Comparison of ENCODE assay signal across 18 cellular contexts in genomic region chr7:30378275-30378674, GRCh38.
DNase-seq lines count a peak whose midpoint lies in the region; ATAC-seq, FAIRE-seq and TF ChIP-seq lines count a peak whose summit lies in the region.
"Had no signal": no experiment of that assay in that cellular context is flagged by ENCODE, and none has a peak within 500 bp of the region (broad histone marks: within the 10 kb centered on the region; RNA-seq: fewer than 3 reads in every experiment).

No MANE protein-coding gene starts in this region.

- no peak for FAIRE-seq in GM12891 (lab: Jason Lieb, UNC)
- FAIRE-seq: G401.6, GM19239, H1 had no signal

- DNase-seq in fibroblast of peridontal ligament (ENCODE audit: extremely low read depth) (peak; percentile 17), left lung (no peak), right lobe of liver (no peak), iPS-NIHi7 (ENCODE audit: extremely low spot score) (no peak), GM12891 (ENCODE audit: insufficient read length, low spot score) (no peak)
- DNase-seq: C1 segment of cervical spinal cord; CD4-positive, alpha-beta memory T cell; COR-L47; DMS153; DND-41; H9 had no signal

- intact Hi-C loops in left lung (cut with DNase I) (no loop called here), right lobe of liver (cut with DNase I) (no loop called here)

- ATAC-seq in left lung: peak; percentile 62
- peak; percentile 90 to 93 (median 92) for ATAC-seq in right lobe of liver
- no peak for ATAC-seq in GM21717 (IDR thresholded peaks at IDR 0.05; ENCODE audit: unreplicated experiment)
- ATAC-seq in GM19452 (IDR thresholded peaks at IDR 0.05; ENCODE audit: unreplicated experiment): no peak
- ATAC-seq: HCT116 had no signal

- no peak overlapping the region for H3K4me3 ChIP-seq in left lung
- no peak overlapping the region for H3K4me3 ChIP-seq in right lobe of liver
- H3K4me3 ChIP-seq: GM23248 had no signal

- H3K4me1 ChIP-seq in left lung (no peaks in the 10 kb centered on the region), right lobe of liver (peaks cover 0 to 17% (median 3%) of the 10 kb centered on the region in 4 donors)

- H3K27me3 ChIP-seq in left lung (no peaks in the 10 kb centered on the region), right lobe of liver (no peaks in the 10 kb centered on the region)

- 28% methylated on average over 1 of the region's 1 CpG for WGBS in right lobe of liver (ENCODE audit: insufficient coverage, low coverage, low lambda C conversion rate, missing lambda C conversion rate)

- TF ChIP-seq CTCF in left lung (IDR thresholded peaks at IDR 0.05) (no peak), right lobe of liver (IDR thresholded peaks at IDR 0.05) (no peak)

- H3K27ac ChIP-seq in left lung: no peak overlapping the region
- peak overlapping the region in 2 of 3 donors; percentile 24 to 35 for H3K27ac ChIP-seq in right lobe of liver
- H3K27ac ChIP-seq: GM23248 had no signal

- H3K36me3 ChIP-seq in left lung (no peaks in the 10 kb centered on the region), right lobe of liver (no peaks in the 10 kb centered on the region)

- no peak for TF ChIP-seq POLR2A in right lobe of liver (IDR thresholded peaks at IDR 0.05)
- TF ChIP-seq POLR2A in GM12891 (IDR thresholded peaks at IDR 0.05; ENCODE audit: low read depth, low read length): no peak

- H3K9me3 ChIP-seq in left lung (peaks cover 0 to 11% of the 10 kb centered on the region in 2 donors), right lobe of liver (no peaks in the 10 kb centered on the region)

TF ChIP-seq in GM12891, 5 proteins besides CTCF, POLR2A, EP300 and RAD21:
- TF ChIP-seq TAF1 (IDR thresholded peaks at IDR 0.05; ENCODE audit: low read depth, low read length) (no peak), POU2F2 (IDR thresholded peaks at IDR 0.05; ENCODE audit: low read depth, low read length) (no peak)

Comparison
In these comparisons a context has a peak if more than half of its experiments do, and no peak if none do; other contexts are left out.
1. ATAC-seq: peak in left lung (single experiment) and right lobe of liver (4 of 4); none in GM21717 (single experiment) and GM19452 (single experiment).
2. H3K27ac ChIP-seq: peak in right lobe of liver (2 of 3); none in left lung (0 of 2).